22 cellular contexts compared by ENCODE assay signal in genomic region chr15:30882861-30883433, GRCh38. TPM values are rescaled to one million over a fixed set of nuclear protein-coding genes. Genes with fewer than 3 reads are reported as not detected.
DNase-seq lines count a peak whose midpoint lies in the region; ATAC-seq and TF ChIP-seq lines count a peak whose summit lies in the region.
"Had no signal": no experiment of that assay in that cellular context is flagged by ENCODE, and none has a peak within 500 bp of the region (broad histone marks: within the 10 kb centered on the region; RNA-seq: fewer than 3 reads in every experiment).

No MANE protein-coding gene starts in this region.

- WGBS in ovary, 3 donors = 82 to 84% (median 84%) methylated on average over 22 of the region's 22 CpGs

- H3K36me3 Mint-ChIP-seq in activated naive CD8-positive, alpha-beta T cell treated with anti-CD3 and anti-CD28 coated beads, Interleukin-2, amount 50 U/mL, for 24 hours (ENCODE audit: low read depth) = peaks cover 8% of the 10 kb centered on the region
- H3K36me3 Mint-ChIP-seq in Calu3 (ENCODE audit: insufficient read depth, unreplicated experiment) = no peaks in the 10 kb centered on the region
- H3K36me3 Mint-ChIP-seq: WTC11 had no signal

- ATAC-seq in activated naive CD8-positive, alpha-beta T cell treated with anti-CD3 and anti-CD28 coated beads, Interleukin-2, amount 50 U/mL, for 24 hours = peak; percentile 79
- ATAC-seq: lower lobe of right lung, Panc1, upper lobe of right lung, WTC11 had no signal

- H3K4me1 Mint-ChIP-seq in activated naive CD8-positive, alpha-beta T cell treated with anti-CD3 and anti-CD28 coated beads, Interleukin-2, amount 50 U/mL, for 24 hours = peaks cover 6% of the 10 kb centered on the region
- H3K4me1 Mint-ChIP-seq in Calu3 (ENCODE audit: low read depth, unreplicated experiment) = no peaks in the 10 kb centered on the region
- H3K4me1 Mint-ChIP-seq: CD14-positive monocyte, immature natural killer cell had no signal

- no peaks in the 10 kb centered on the region for H3K36me3 ChIP-seq in ovary
- H3K36me3 ChIP-seq: lower lobe of right lung, upper lobe of right lung had no signal

- no peak for TF ChIP-seq CTCF in Calu3 (IDR thresholded peaks at IDR 0.05; ENCODE audit: unreplicated experiment)
- no peak for TF ChIP-seq CTCF in ovary (IDR thresholded peaks at IDR 0.05)

- H3K27me3 Mint-ChIP-seq in activated naive CD8-positive, alpha-beta T cell treated with anti-CD3 and anti-CD28 coated beads, Interleukin-2, amount 50 U/mL, for 24 hours = peaks cover 7% of the 10 kb centered on the region
- H3K27me3 Mint-ChIP-seq in Calu3 (ENCODE audit: unreplicated experiment) = peaks cover 5% of the 10 kb centered on the region

- no peaks in the 10 kb centered on the region for H3K27me3 ChIP-seq in ovary
- H3K27me3 ChIP-seq: upper lobe of right lung had no signal

- peaks cover 4% of the 10 kb centered on the region for H3K9me3 Mint-ChIP-seq in activated naive CD8-positive, alpha-beta T cell treated with anti-CD3 and anti-CD28 coated beads, Interleukin-2, amount 50 U/mL, for 24 hours
- H3K9me3 Mint-ChIP-seq in Calu3 (ENCODE audit: low read depth, unreplicated experiment) = no peaks in the 10 kb centered on the region
- H3K9me3 Mint-ChIP-seq: HFFc6, immature natural killer cell had no signal

- no peak for TF ChIP-seq POLR2A in ovary (IDR thresholded peaks at IDR 0.05)

- no peak overlapping the region for H3K4me3 Mint-ChIP-seq in activated naive CD8-positive, alpha-beta T cell treated with anti-CD3 and anti-CD28 coated beads, Interleukin-2, amount 50 U/mL, for 24 hours
- H3K4me3 Mint-ChIP-seq in Calu3 (ENCODE audit: low read depth, unreplicated experiment) = no peak overlapping the region
- H3K4me3 Mint-ChIP-seq: CD14-positive monocyte, HFFc6, immature natural killer cell, WTC11 had no signal

- no peak overlapping the region for H3K4me3 ChIP-seq in ovary
- H3K4me3 ChIP-seq: lower lobe of right lung, upper lobe of right lung had no signal

- no peaks in the 10 kb centered on the region for H3K4me1 ChIP-seq in ovary (ENCODE audit: insufficient read depth)
- H3K4me1 ChIP-seq: lower lobe of right lung, upper lobe of right lung had no signal

- no peak overlapping the region for H3K27ac ChIP-seq in ovary
- H3K27ac ChIP-seq: epithelial cell of prostate, lower lobe of right lung, upper lobe of right lung had no signal

- no peak for TF ChIP-seq EP300 in ovary (IDR thresholded peaks at IDR 0.05)

- no TSS peak for BruUV-seq in Calu3 (replicated peaks; lab: Mats Ljungman, UMichigan)

- CTCF ChIA-PET in Calu3 (lab: Charles Lee) = no interaction called here

- H3K27ac Mint-ChIP-seq in activated naive CD8-positive, alpha-beta T cell treated with anti-CD3 and anti-CD28 coated beads, Interleukin-2, amount 50 U/mL, for 24 hours = no peak overlapping the region
- no peak overlapping the region for H3K27ac Mint-ChIP-seq in Calu3 (ENCODE audit: unreplicated experiment)
- H3K27ac Mint-ChIP-seq: HFFc6, immature natural killer cell, WTC11 had no signal

- peak; percentile 26 for DNase-seq in activated T-cell treated with anti-CD3 and anti-CD28 coated beads for 48 hours (ENCODE audit: low read depth)
- no peak for DNase-seq in activated T-cell treated with anti-CD3 and anti-CD28 coated beads for 4 hours
- peak; percentile 6 to 24 for DNase-seq in activated CD4-positive, alpha-beta T cell treated with anti-CD3 and anti-CD28 coated beads, Interleukin-2, amount 50 U/mL, for 48 hours
- DNase-seq in activated naive CD8-positive, alpha-beta T cell treated with anti-CD3 and anti-CD28 coated beads, Interleukin-2, amount 50 U/mL, for 24 hours = peak; percentile 21
- DNase-seq in Calu3 = no peak
- no peak for DNase-seq in ovary
- DNase-seq in NCI-H226 = no peak
- no peak for DNase-seq in RKO (ENCODE audit: low spot score)
- DNase-seq: activated effector memory CD4-positive, alpha-beta T cell treated with anti-CD3 and anti-CD28 coated beads, Interleukin-2, amount 50 U/mL, for 16 hours; dermis blood vessel endothelial cell; HFFc6; immature natural killer cell; lower lobe of right lung; MV-4-11; NCI-H2081; small intestine; SW 1271; upper lobe of right lung had no signal

- intact Hi-C loops in Calu3 (cut with micrococcal nuclease; ENCODE audit: unreplicated experiment) = no loop called here
- intact Hi-C loops in ovary (cut with DNase I) = no loop called here

- no peaks in the 10 kb centered on the region for H3K9me3 ChIP-seq in ovary
- H3K9me3 ChIP-seq: lower lobe of right lung, upper lobe of right lung had no signal

RNA-seq across cellular contexts. Expression of gene FAN1, which starts 20.8 kb away (rescaled TPM):
- total RNA-seq in Calu3 (2022) = 6.3 TPM in 2 replicates
- 10 to 100 TPM; 10.1 to 24.1 (median 19.0) TPM for total RNA-seq in ovary
- polyA plus RNA-seq in ovary = 10 to 100 TPM; 12.7 to 17.9 TPM

Comparison
In these comparisons a context has a peak if more than half of its experiments do, and no peak if none do; other contexts are left out.
1. DNase-seq: peak in activated T-cell treated with anti-CD3 and anti-CD28 coated beads for 48 hours (single experiment), activated CD4-positive, alpha-beta T cell treated with anti-CD3 and anti-CD28 coated beads, Interleukin-2, amount 50 U/mL, for 48 hours (2 of 2) and activated naive CD8-positive, alpha-beta T cell treated with anti-CD3 and anti-CD28 coated beads, Interleukin-2, amount 50 U/mL, for 24 hours (single experiment); none in activated T-cell treated with anti-CD3 and anti-CD28 coated beads for 4 hours (single experiment), Calu3 (single experiment), ovary (0 of 5), NCI-H226 (single experiment) and RKO (single experiment).